In the genomic region with DNA sequence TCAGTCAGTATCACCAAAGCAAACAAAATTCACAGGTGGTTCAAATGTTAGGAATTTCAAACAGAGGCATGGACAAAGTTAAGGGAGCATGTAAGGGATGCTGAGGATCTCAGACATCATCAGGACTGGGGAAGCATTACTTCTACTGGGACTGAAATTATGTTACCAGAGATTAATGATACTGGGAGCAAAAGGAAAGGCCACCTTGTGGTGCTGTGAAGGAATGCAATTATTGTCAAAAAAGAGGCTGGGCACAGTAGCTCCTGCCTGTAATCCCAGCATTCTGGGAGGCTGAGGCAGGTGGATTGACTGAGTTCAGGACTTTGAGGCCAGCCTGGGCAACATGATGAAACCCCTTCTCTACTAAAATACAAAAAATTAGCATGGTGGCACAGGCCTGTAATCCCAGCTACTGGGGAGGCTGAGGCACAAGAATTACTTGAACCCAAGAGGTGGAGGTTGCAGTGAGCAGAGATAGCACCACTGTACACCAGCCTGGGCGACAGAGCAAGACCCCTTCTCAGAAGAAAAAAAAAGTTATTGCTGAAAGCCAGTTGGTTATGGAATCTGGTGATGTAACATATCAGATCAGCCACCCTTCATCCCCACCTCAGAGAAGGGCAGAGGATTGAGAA, we compare ENCODE assay signal across 10 cellular contexts.
DNase-seq lines count a peak whose midpoint lies in the region; ATAC-seq and TF ChIP-seq lines count a peak whose summit lies in the region.
"Had no signal": no experiment of that assay in that cellular context is flagged by ENCODE, and none has a peak within 500 bp of the region (broad histone marks: within the 10 kb centered on the region; RNA-seq: fewer than 3 reads in every experiment).

No MANE protein-coding gene starts in this region.

- no peaks in the 10 kb centered on the region for H3K27me3 Mint-ChIP-seq in CD8-positive, alpha-beta memory T cell
- no peaks in the 10 kb centered on the region for H3K27me3 Mint-ChIP-seq in activated CD4-positive, alpha-beta T cell treated with anti-CD3 and anti-CD28 coated beads for 36 hours
- H3K27me3 Mint-ChIP-seq: activated B cell treated with CpG ODN at 0.5 μM for 24 hours had no signal

- no peaks in the 10 kb centered on the region for H3K36me3 Mint-ChIP-seq in CD8-positive, alpha-beta memory T cell
- H3K36me3 Mint-ChIP-seq in activated CD4-positive, alpha-beta T cell treated with anti-CD3 and anti-CD28 coated beads for 36 hours (ENCODE audit: low read depth), result no peaks in the 10 kb centered on the region

- no peak overlapping the region for H3K9ac ChIP-seq in adipocyte (ENCODE audit: low read length)

- no peak for ATAC-seq in GM21390 (IDR thresholded peaks at IDR 0.05; ENCODE audit: unreplicated experiment)
- no peak for ATAC-seq in activated CD4-positive, alpha-beta T cell treated with anti-CD3 and anti-CD28 coated beads for 36 hours
- ATAC-seq: sciatic nerve had no signal

- POLR2A ChIA-PET in CD8-positive, alpha-beta memory T cell (lab: Charles Lee), result no interaction called here
- POLR2A ChIA-PET in activated CD4-positive, alpha-beta T cell treated with anti-CD3 and anti-CD28 coated beads for 36 hours (lab: Charles Lee), result no interaction called here

- no peak overlapping the region for H3K4me3 Mint-ChIP-seq in CD8-positive, alpha-beta memory T cell
- H3K4me3 Mint-ChIP-seq in activated CD4-positive, alpha-beta T cell treated with anti-CD3 and anti-CD28 coated beads for 36 hours, result no peak overlapping the region
- H3K4me3 Mint-ChIP-seq: activated B cell treated with CpG ODN at 0.5 μM for 24 hours had no signal

- no peaks in the 10 kb centered on the region for H3K4me1 ChIP-seq in adipocyte (ENCODE audit: control insufficient read depth, insufficient read depth, low read length)
- H3K4me1 ChIP-seq in CD8-positive, alpha-beta memory T cell (ENCODE audit: insufficient read depth, low read length), result no peaks in the 10 kb centered on the region

- H3K9me3 ChIP-seq in adipocyte (ENCODE audit: control insufficient read depth, low read length), result no peaks in the 10 kb centered on the region
- no peaks in the 10 kb centered on the region for H3K9me3 ChIP-seq in CD8-positive, alpha-beta memory T cell (ENCODE audit: low read length)

- H3K27ac ChIP-seq in C4-2B, result no peak overlapping the region
- no peak overlapping the region for H3K27ac ChIP-seq in CD8-positive, alpha-beta memory T cell (ENCODE audit: low read depth, low read length)

- no peak overlapping the region for H3K4me3 ChIP-seq in adipocyte (ENCODE audit: low read length)
- no peak overlapping the region for H3K4me3 ChIP-seq in CD8-positive, alpha-beta memory T cell (ENCODE audit: low read length)

- H3K9me3 Mint-ChIP-seq in CD8-positive, alpha-beta memory T cell, result peaks cover 0 to 16% (median 5%) of the 10 kb centered on the region in 5 donors
- H3K9me3 Mint-ChIP-seq in activated CD4-positive, alpha-beta T cell treated with anti-CD3 and anti-CD28 coated beads for 36 hours (ENCODE audit: low read depth), result peaks cover 6% of the 10 kb centered on the region
- H3K9me3 Mint-ChIP-seq: activated B cell treated with CpG ODN at 0.5 μM for 24 hours had no signal

- no peaks in the 10 kb centered on the region for H3K27me3 ChIP-seq in adipocyte (replicated peaks; ENCODE audit: control insufficient read depth, insufficient read depth, low read length)
- H3K27me3 ChIP-seq in CD8-positive, alpha-beta memory T cell (ENCODE audit: insufficient read depth, low read length, poor library complexity, severe bottlenecking), result no peaks in the 10 kb centered on the region

- H3K36me3 ChIP-seq in adipocyte (ENCODE audit: control insufficient read depth, insufficient read depth, low read length, severe bottlenecking), result no peaks in the 10 kb centered on the region
- no peaks in the 10 kb centered on the region for H3K36me3 ChIP-seq in CD8-positive, alpha-beta memory T cell (ENCODE audit: insufficient read depth, low read length)

- H3K4me1 Mint-ChIP-seq in CD8-positive, alpha-beta memory T cell, result no peaks in the 10 kb centered on the region
- H3K4me1 Mint-ChIP-seq in activated CD4-positive, alpha-beta T cell treated with anti-CD3 and anti-CD28 coated beads for 36 hours, result no peaks in the 10 kb centered on the region
- H3K4me1 Mint-ChIP-seq: activated B cell treated with CpG ODN at 0.5 μM for 24 hours had no signal

- peak; percentile 56 for DNase-seq in HT-29 (ENCODE audit: low spot score)
- peak; percentile 51 for DNase-seq in adipocyte (ENCODE audit: low read depth)
- DNase-seq in kidney glomerular epithelial cell (lab: John Stamatoyannopoulos, UW), result peak; percentile 30
- no peak for DNase-seq in CD8-positive, alpha-beta memory T cell
- DNase-seq in activated CD4-positive, alpha-beta T cell treated with anti-CD3 and anti-CD28 coated beads for 36 hours, result no peak
- no peak for DNase-seq in activated gamma-delta T cell (lab: John Stamatoyannopoulos, UW)
- DNase-seq: activated B cell treated with CpG ODN at 0.5 μM for 24 hours had no signal

- intact Hi-C loops in activated CD4-positive, alpha-beta T cell treated with anti-CD3 and anti-CD28 coated beads for 36 hours (cut with DNase I, micrococcal nuclease), result no loop called here

- TF ChIP-seq CTCF in C4-2B (conservative IDR thresholded peaks at IDR 0.05), result peak; percentile 67

- no peak overlapping the region for H3K27ac Mint-ChIP-seq in CD8-positive, alpha-beta memory T cell
- H3K27ac Mint-ChIP-seq in activated CD4-positive, alpha-beta T cell treated with anti-CD3 and anti-CD28 coated beads for 36 hours, result no peak overlapping the region
- H3K27ac Mint-ChIP-seq: activated B cell treated with CpG ODN at 0.5 μM for 24 hours had no signal

- CTCF ChIA-PET in CD8-positive, alpha-beta memory T cell (lab: Charles Lee), result no interaction called here
- CTCF ChIA-PET in activated CD4-positive, alpha-beta T cell treated with anti-CD3 and anti-CD28 coated beads for 36 hours (lab: Charles Lee), result no interaction called here

Comparison
In these comparisons a context has a peak if more than half of its experiments do, and no peak if none do; other contexts are left out.
1. DNase-seq: peak in HT-29 (single experiment), adipocyte (single experiment) and kidney glomerular epithelial cell (single experiment); none in CD8-positive, alpha-beta memory T cell (0 of 5), activated CD4-positive, alpha-beta T cell treated with anti-CD3 and anti-CD28 coated beads for 36 hours (single experiment) and activated gamma-delta T cell (single experiment).